27 cellular contexts compared by ENCODE assay signal in genomic region chr4:73801692-73802091, GRCh38. TPM values are rescaled to one million over a fixed set of nuclear protein-coding genes. Genes with fewer than 3 reads are reported as not detected.
"Had no signal": no experiment of that assay in that cellular context is flagged by ENCODE, and none has a peak within 500 bp of the region (broad histone marks: within the 10 kb centered on the region; RNA-seq: fewer than 3 reads in every experiment).

No MANE protein-coding gene starts in this region.

- H3K27ac ChIP-seq: esophagus squamous epithelium, foreskin keratinocyte, hepatocyte, neutrophil, psoas muscle, right lobe of liver, tibial artery, upper lobe of left lung, uterus had no signal

- FAIRE-seq: kidney had no signal

- H3K9me3 ChIP-seq: esophagus squamous epithelium, neutrophil, psoas muscle, right lobe of liver, tibial artery, upper lobe of left lung, uterus had no signal

- H3K79me2 ChIP-seq: hepatocyte had no signal

- H3K36me3 Mint-ChIP-seq: naive B cell; stimulated activated effector memory CD8-positive, alpha-beta T cell treated with anti-CD3 and anti-CD28 coated beads, Interleukin-12 subunit alpha, Interleukin-12 subunit beta, amount 100 ng/mL, for 72 hours had no signal

- H2AFZ ChIP-seq: hepatocyte had no signal

- H3K4me2 ChIP-seq: hepatocyte had no signal

- DNase-seq: effector memory CD8-positive, alpha-beta T cell; esophagus squamous epithelium; foreskin keratinocyte; head of caudate nucleus; kidney; left colon; left ventricle myocardium superior; mesendoderm; naive B cell; psoas muscle; retina; right lobe of liver; stimulated activated CD4-positive, alpha-beta T cell treated with anti-CD3 and anti-CD28 coated beads, Interleukin-4, amount 100 ng/mL, for 1 hour; stimulated activated CD8-positive, alpha-beta memory T cell treated with anti-CD3 and anti-CD28 coated beads, Interleukin-4, amount 100 ng/mL, for 48 hours; tibial artery; upper lobe of left lung; uterus had no signal

- H3K36me3 ChIP-seq: esophagus squamous epithelium, neutrophil, right lobe of liver, tibial artery, upper lobe of left lung, uterus had no signal

- H3K4me3 Mint-ChIP-seq: dendritic cell treated with granulocyte-macrophage colony-stimulating factor and Interleukin-4, amounts not matched to agents 40 ng/mL and 50 ng/mL, for 4 days; effector memory CD8-positive, alpha-beta T cell; naive B cell; nephron; stimulated activated effector memory CD8-positive, alpha-beta T cell treated with anti-CD3 and anti-CD28 coated beads, Interleukin-12 subunit alpha, Interleukin-12 subunit beta, amount 100 ng/mL, for 72 hours; stimulated activated naive CD8-positive, alpha-beta T cell treated with anti-CD3 and anti-CD28 coated beads, Interleukin-15, Interleukin-2, amounts not matched to agents 100 ng/mL and 50 ng/mL, for 24 hours had no signal

- H3K4me3 ChIP-seq: esophagus squamous epithelium, hepatocyte, lung, psoas muscle, right lobe of liver, tibial artery, upper lobe of left lung, uterus had no signal

- ATAC-seq: effector memory CD8-positive, alpha-beta T cell; foreskin keratinocyte; left colon; left ventricle myocardium superior; psoas muscle had no signal

- H3K4me1 Mint-ChIP-seq: naive B cell; nephron; stimulated activated effector memory CD8-positive, alpha-beta T cell treated with anti-CD3 and anti-CD28 coated beads, Interleukin-12 subunit alpha, Interleukin-12 subunit beta, amount 100 ng/mL, for 72 hours had no signal

- H3K27me3 Mint-ChIP-seq: dendritic cell treated with granulocyte-macrophage colony-stimulating factor and Interleukin-4, amounts not matched to agents 40 ng/mL and 50 ng/mL, for 4 days; effector memory CD8-positive, alpha-beta T cell; stimulated activated naive CD8-positive, alpha-beta T cell treated with anti-CD3 and anti-CD28 coated beads, Interleukin-15, Interleukin-2, amounts not matched to agents 100 ng/mL and 50 ng/mL, for 24 hours had no signal

- H3K9me3 Mint-ChIP-seq: stimulated activated naive CD8-positive, alpha-beta T cell treated with anti-CD3 and anti-CD28 coated beads, Interleukin-15, Interleukin-2, amounts not matched to agents 100 ng/mL and 50 ng/mL, for 24 hours had no signal

- H3K27ac Mint-ChIP-seq: dendritic cell treated with granulocyte-macrophage colony-stimulating factor and Interleukin-4, amounts not matched to agents 40 ng/mL and 50 ng/mL, for 4 days; effector memory CD8-positive, alpha-beta T cell; naive B cell; nephron; stimulated activated effector memory CD8-positive, alpha-beta T cell treated with anti-CD3 and anti-CD28 coated beads, Interleukin-12 subunit alpha, Interleukin-12 subunit beta, amount 100 ng/mL, for 72 hours; stimulated activated naive CD8-positive, alpha-beta T cell treated with anti-CD3 and anti-CD28 coated beads, Interleukin-15, Interleukin-2, amounts not matched to agents 100 ng/mL and 50 ng/mL, for 24 hours had no signal

- H3K27me3 ChIP-seq: esophagus squamous epithelium, foreskin keratinocyte, hepatocyte, neutrophil, right lobe of liver, tibial artery, upper lobe of left lung, uterus had no signal

- H3K4me1 ChIP-seq: esophagus squamous epithelium, foreskin keratinocyte, psoas muscle, right lobe of liver, upper lobe of left lung, uterus had no signal

RNA-seq across cellular contexts. Expression of gene PF4V1, which starts 51.4 kb away (rescaled TPM):
- total RNA-seq: epithelial cell of proximal tubule, esophagus squamous epithelium, foreskin keratinocyte, hepatocyte, left colon, left ventricle myocardium superior, lung, osteoblast, psoas muscle, right lobe of liver, temporal lobe, upper lobe of left lung, uterus had no signal
- polyA plus RNA-seq: foreskin keratinocyte, hepatocyte had no signal
